22 cellular contexts compared by ENCODE assay signal in genomic region chr18:78726326-78727056, GRCh38.
DNase-seq lines count a peak whose midpoint lies in the region; ATAC-seq and TF ChIP-seq lines count a peak whose summit lies in the region.
"Had no signal": no experiment of that assay in that cellular context is flagged by ENCODE, and none has a peak within 500 bp of the region (broad histone marks: within the 10 kb centered on the region; RNA-seq: fewer than 3 reads in every experiment).

No MANE protein-coding gene starts in this region.

- ATAC-seq in right cardiac atrium (no peak), left lobe of liver (no peak)
- ATAC-seq: A549, GM12878, GM23338 had no signal

- H3K4me3 ChIP-seq in right cardiac atrium (ENCODE audit: low read length) (no peak overlapping the region), sigmoid colon (no peak overlapping the region)
- H3K4me3 ChIP-seq: A549, GM12878, GM23338 had no signal

- H3K9me3 ChIP-seq in right cardiac atrium (ENCODE audit: control insufficient read depth, low read length) = no peaks in the 10 kb centered on the region
- no peaks in the 10 kb centered on the region for H3K9me3 ChIP-seq in sigmoid colon
- H3K9me3 ChIP-seq: A549, BE2C had no signal

- TF ChIP-seq CTCF in sigmoid colon (IDR thresholded peaks at IDR 0.05) = no peak

- no peak for TF ChIP-seq EP300 in sigmoid colon (IDR thresholded peaks at IDR 0.05)

- H3K36me3 ChIP-seq in sigmoid colon = no peaks in the 10 kb centered on the region
- H3K36me3 ChIP-seq: BE2C had no signal

- H3K4me1 ChIP-seq in right cardiac atrium (ENCODE audit: control insufficient read depth, insufficient read depth, low read length) = no peaks in the 10 kb centered on the region
- H3K4me1 ChIP-seq in sigmoid colon = peaks cover 0 to 4% (median 2%) of the 10 kb centered on the region in 4 donors
- H3K4me1 ChIP-seq: A549, BE2C had no signal

- no peak overlapping the region for H3K27ac ChIP-seq in right cardiac atrium (ENCODE audit: low read length)
- no peak overlapping the region for H3K27ac ChIP-seq in sigmoid colon
- H3K27ac ChIP-seq: A549, RWPE1 had no signal

- 94% methylated on average over 50 of the region's 50 CpGs for WGBS in right cardiac atrium
- 95% methylated on average over 50 of the region's 50 CpGs for WGBS in sigmoid colon, 2 donors

- no peak for TF ChIP-seq POLR2A in sigmoid colon (IDR thresholded peaks at IDR 0.05)

- H3K27me3 ChIP-seq in right cardiac atrium (ENCODE audit: control insufficient read depth, insufficient read depth) = no peaks in the 10 kb centered on the region
- peaks cover 0 to 2% (median 0%) of the 10 kb centered on the region in 3 donors for H3K27me3 ChIP-seq in sigmoid colon

- intact Hi-C loops in cardiac septum (cut with DNase I) = no loop called here
- intact Hi-C loops in right cardiac atrium (cut with DNase I) = no loop called here
- intact Hi-C loops in sigmoid colon (cut with DNase I) = no loop called here

- DNase-seq in cardiac septum (ENCODE audit: low spot score) (peak; percentile 68), right cardiac atrium (no peak), left lobe of liver (ENCODE audit: low spot score) (peak; percentile 18), sigmoid colon (peak; percentile 33), AG20443 (ENCODE audit: low spot score) (no peak), DMS79 (lab: John Stamatoyannopoulos, UW) (no peak), DMS53 (lab: John Stamatoyannopoulos, UW) (no peak)
- DNase-seq: BE2C; CD4-positive, alpha-beta T cell; COR-L47; DND-41; NCI-H1105; NCI-H2029 treated with DMSO at 0.1 percent for 48 hours; NCI-H345; NCI-H524; NCI-H774; NK-92 treated with Interleukin-12 subunit alpha and Interleukin-12 subunit beta, amount 100 ng/mL, for 24 hours; SIG-M5 had no signal

Comparison
In these comparisons a context has a peak if more than half of its experiments do, and no peak if none do; other contexts are left out.
1. DNase-seq: peak in cardiac septum (single experiment), left lobe of liver (single experiment) and sigmoid colon (single experiment); none in right cardiac atrium (0 of 3), AG20443 (single experiment), DMS79 (single experiment) and DMS53 (single experiment).